13 cellular contexts compared by ENCODE assay signal in genomic region chr18:48621240-48621639, GRCh38.
A peak's percentile ranks its signal among the peaks of the same experiment; 100 is the strongest.
DNase-seq lines count a peak whose midpoint lies in the region; ATAC-seq and TF ChIP-seq lines count a peak whose summit lies in the region.
"Had no signal": no experiment of that assay in that cellular context is flagged by ENCODE, and none has a peak within 500 bp of the region (broad histone marks: within the 10 kb centered on the region; RNA-seq: fewer than 3 reads in every experiment).

No MANE protein-coding gene starts in this region.

- H3K9ac ChIP-seq in fibroblast of lung (ENCODE audit: insufficient read depth, low read length) (peak overlapping the region; percentile 23), skeletal muscle satellite cell (ENCODE audit: low read depth, low read length) (peak overlapping the region; percentile 76)

- no peak for ATAC-seq in left colon

- CTCF ChIA-PET in RWPE1 (lab: Yijun Ruan, JAX) = no interaction called here

- peaks cover 2% of the 10 kb centered on the region for H3K79me2 ChIP-seq in fibroblast of lung (ENCODE audit: control insufficient read depth, insufficient read depth, low read length)

- H3K36me3 ChIP-seq in fibroblast of lung (ENCODE audit: control insufficient read depth, insufficient read depth, low read length) (peaks cover 4% of the 10 kb centered on the region), skeletal muscle satellite cell (ENCODE audit: insufficient read depth, low read length) (peaks cover 13% of the 10 kb centered on the region)

- no peaks in the 10 kb centered on the region for H3K9me3 ChIP-seq in fibroblast of lung (ENCODE audit: control insufficient read depth, insufficient read depth, low read depth, low read length)
- H3K9me3 ChIP-seq in skeletal muscle satellite cell (replicated peaks; ENCODE audit: low read length) = no peaks in the 10 kb centered on the region

- H3K4me2 ChIP-seq in fibroblast of lung (ENCODE audit: extremely low read depth, insufficient read depth, low read length) = no peak overlapping the region
- peak overlapping the region; percentile 55 for H3K4me2 ChIP-seq in skeletal muscle satellite cell (ENCODE audit: low read length)

- DNase-seq in EH (ENCODE audit: low read depth) (peak; percentile 93), RWPE1 (ENCODE audit: low spot score) (peak; percentile 64), fibroblast of lung (ENCODE audit: low read depth in 2 of 2) (peak; percentile 61 to 88), DMS53 treated with DMSO at 0.1 percent for 48 hours (lab: John Stamatoyannopoulos, UW; ENCODE audit: unreplicated experiment) (no peak), left colon (no peak), medulla oblongata (ENCODE audit: extremely low spot score) (no peak)
- DNase-seq in activated effector memory CD4-positive, alpha-beta T cell treated with anti-CD3 and anti-CD28 coated beads, Interleukin-2, amount 50 U/mL, for 16 hours = no peak
- DNase-seq: activated CD4-positive, alpha-beta T cell treated with anti-CD3 and anti-CD28 coated beads for 1 hour; activated naive CD4-positive, alpha-beta T cell treated with anti-CD3 and anti-CD28 coated beads, Interleukin-2, amount 10 ng/mL, durations not matched to agents 7 days and 5 days; Karpas-422; SHP77 treated with DMSO at 0.1 percent for 48 hours had no signal

- intact Hi-C loops in left colon (cut with DNase I, micrococcal nuclease) = no loop called here

- H3K27ac ChIP-seq in RWPE1 = peak overlapping the region; percentile 91
- peak overlapping the region; percentile 26 for H3K27ac ChIP-seq in fibroblast of lung (ENCODE audit: insufficient read depth, low read length)
- H3K27ac ChIP-seq: dorsolateral prefrontal cortex had no signal

- H3K4me1 ChIP-seq in fibroblast of lung (ENCODE audit: control insufficient read depth, extremely low read depth, insufficient read depth, low read length) (peaks cover 35% of the 10 kb centered on the region), skeletal muscle satellite cell (ENCODE audit: control insufficient read depth, insufficient read depth, low read length) (peaks cover 41% of the 10 kb centered on the region)

- no peaks in the 10 kb centered on the region for H4K20me1 ChIP-seq in fibroblast of lung (ENCODE audit: control insufficient read depth, extremely low read depth, insufficient read depth, low read length)

- no peak overlapping the region for H3K4me3 ChIP-seq in fibroblast of lung (replicated peaks in 1 of 4; ENCODE audit: control extremely low read depth in 1 of 4, insufficient read depth in 1 of 4, low read depth in 3 of 4, low read length in 4 of 4)
- H3K4me3 ChIP-seq in skeletal muscle satellite cell (ENCODE audit: low read length) = no peak overlapping the region
- H3K4me3 ChIP-seq: dorsolateral prefrontal cortex had no signal

- TF ChIP-seq CTCF in RWPE1 (conservative IDR thresholded peaks at IDR 0.05; ENCODE audit: low read depth) (no peak), fibroblast of lung (conservative IDR thresholded peaks at IDR 0.05 in 1 of 2, IDR thresholded peaks at IDR 0.05 in 1 of 2; ENCODE audit: low read depth in 1 of 2, low read length in 2 of 2) (no peak)

- no peak overlapping the region for H2AFZ ChIP-seq in fibroblast of lung (ENCODE audit: low read length)

- POLR2A ChIA-PET in RWPE1 (lab: Yijun Ruan, JAX; ENCODE audit: low non-redundant PET) = no interaction called here

- no peaks in the 10 kb centered on the region for H3K27me3 ChIP-seq in fibroblast of lung (ENCODE audit: control insufficient read depth, insufficient read depth, low read length)
- H3K27me3 ChIP-seq in skeletal muscle satellite cell (ENCODE audit: control insufficient read depth, insufficient read depth, low read length) = no peaks in the 10 kb centered on the region
- H3K27me3 ChIP-seq: dorsolateral prefrontal cortex had no signal

Comparison
In these comparisons a context has a peak if more than half of its experiments do, and no peak if none do; other contexts are left out.
1. DNase-seq: peak in EH (single experiment), RWPE1 (single experiment) and fibroblast of lung (2 of 2); none in activated effector memory CD4-positive, alpha-beta T cell treated with anti-CD3 and anti-CD28 coated beads, Interleukin-2, amount 50 U/mL, for 16 hours (single experiment), DMS53 treated with DMSO at 0.1 percent for 48 hours (single experiment), left colon (0 of 2) and medulla oblongata (single experiment).